15 cellular contexts compared by ENCODE assay signal in the genomic region with DNA sequence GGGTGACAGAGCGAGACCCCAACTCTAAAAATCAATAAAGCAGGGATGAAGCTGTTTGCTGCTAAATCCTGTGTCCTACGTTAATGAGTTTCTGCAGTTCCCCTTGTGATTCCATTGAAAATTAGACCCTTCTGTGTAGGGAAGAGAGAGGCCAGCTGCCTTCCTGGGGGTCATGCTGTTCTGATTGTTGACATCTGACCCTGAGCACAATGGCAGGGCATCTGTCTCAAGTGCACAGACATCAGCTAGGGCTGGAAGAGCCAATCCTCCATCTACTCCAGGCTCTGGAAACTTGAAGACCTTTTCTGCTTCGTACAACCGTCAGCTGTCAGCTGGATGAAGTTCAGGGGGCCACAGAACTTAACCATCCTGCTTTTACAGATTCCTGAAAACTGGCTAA. TPM values are rescaled to one million over a fixed set of nuclear protein-coding genes. Genes with fewer than 3 reads are reported as not detected.
DNase-seq lines count a peak whose midpoint lies in the region; ATAC-seq and TF ChIP-seq lines count a peak whose summit lies in the region.
"Had no signal": no experiment of that assay in that cellular context is flagged by ENCODE, and none has a peak within 500 bp of the region (broad histone marks: within the 10 kb centered on the region; RNA-seq: fewer than 3 reads in every experiment).

No MANE protein-coding gene starts in this region.

- peaks cover 72% of the 10 kb centered on the region for H3K4me1 Mint-ChIP-seq in nephron progenitor cell
- peaks cover 25% of the 10 kb centered on the region for H3K4me1 Mint-ChIP-seq in CD8-positive, alpha-beta T cell (ENCODE audit: low read depth)

- peaks cover 8% of the 10 kb centered on the region for H3K27me3 Mint-ChIP-seq in nephron progenitor cell (ENCODE audit: low read depth, poor library complexity)
- no peaks in the 10 kb centered on the region for H3K27me3 Mint-ChIP-seq in CD8-positive, alpha-beta T cell (ENCODE audit: low read depth)
- H3K27me3 Mint-ChIP-seq: IgD-negative memory B cell had no signal

- POLR2A ChIA-PET in CD8-positive, alpha-beta T cell (lab: Charles Lee), result interaction anchor here (0.6 to 1.8 kb wide), 3 partner anchors 9 to 466 kb away, joined by 3 to 15 read pairs (median 12); no protein-coding TSS in a partner anchor

- peak; percentile 7 for DNase-seq in NCI-H2227 (lab: John Stamatoyannopoulos, UW; ENCODE audit: unreplicated experiment)
- no peak for DNase-seq in NCI-H2227 treated with DMSO at 0.1 percent for 48 hours (lab: John Stamatoyannopoulos, UW)
- peak; percentile 49 for DNase-seq in NCI-H69 (lab: John Stamatoyannopoulos, UW)
- no peak for DNase-seq in nephron progenitor cell
- DNase-seq in DMS79 (lab: John Stamatoyannopoulos, UW), result no peak
- no peak for DNase-seq in CD8-positive, alpha-beta T cell
- DNase-seq: 8988T, AML-193, DMS53, GOT3, H9 had no signal

- intact Hi-C loops in CD8-positive, alpha-beta T cell (cut with DNase I, micrococcal nuclease), result loop anchor here in 1 of 2 experiments (5.0 to 10.0 kb wide), 3 partner anchors 380 to 1007 kb away; no protein-coding TSS in a partner anchor

- no peaks in the 10 kb centered on the region for H3K27me3 ChIP-seq in CD8-positive, alpha-beta T cell (ENCODE audit: insufficient read depth, low read length)
- H3K27me3 ChIP-seq: BLaER1 had no signal

- no peaks in the 10 kb centered on the region for H3K36me3 ChIP-seq in CD8-positive, alpha-beta T cell (ENCODE audit: insufficient read depth, low read length)
- H3K36me3 ChIP-seq: BLaER1 had no signal

- H3K36me3 Mint-ChIP-seq in nephron progenitor cell (ENCODE audit: low read depth), result peaks cover 4% of the 10 kb centered on the region
- peaks cover 25% of the 10 kb centered on the region for H3K36me3 Mint-ChIP-seq in CD8-positive, alpha-beta T cell
- H3K36me3 Mint-ChIP-seq: IgD-negative memory B cell had no signal

- peaks cover 24% of the 10 kb centered on the region for H3K4me1 ChIP-seq in CD8-positive, alpha-beta T cell (ENCODE audit: insufficient read depth, low read length)

- CTCF ChIA-PET in CD8-positive, alpha-beta T cell (lab: Charles Lee), result interaction anchor here (0.6 to 5.6 kb wide), 21 partner anchors 9 to 969 kb away, joined by 3 to 184 read pairs (median 7); a partner anchor contains a TSS

- no peak overlapping the region for H3K4me3 ChIP-seq in CD8-positive, alpha-beta T cell (ENCODE audit: low read depth, low read length)
- H3K4me3 ChIP-seq: BLaER1 had no signal

- no peak overlapping the region for H3K4me3 Mint-ChIP-seq in nephron progenitor cell
- H3K4me3 Mint-ChIP-seq in CD8-positive, alpha-beta T cell, result no peak overlapping the region
- H3K4me3 Mint-ChIP-seq: H9 had no signal

- TF ChIP-seq CTCF in nephron progenitor cell (IDR thresholded peaks at IDR 0.05), result no peak
- TF ChIP-seq CTCF in CD8-positive, alpha-beta T cell (IDR thresholded peaks at IDR 0.05), result no peak

- no peak overlapping the region for H3K27ac ChIP-seq in CD8-positive, alpha-beta T cell (ENCODE audit: low read depth, low read length)
- H3K27ac ChIP-seq: BLaER1 had no signal

- H3K9me3 ChIP-seq in CD8-positive, alpha-beta T cell (ENCODE audit: low read length), result no peaks in the 10 kb centered on the region
- H3K9me3 ChIP-seq: BLaER1 had no signal

- peak overlapping the region; percentile 66 for H3K27ac Mint-ChIP-seq in nephron progenitor cell
- H3K27ac Mint-ChIP-seq in CD8-positive, alpha-beta T cell, result no peak overlapping the region

- no peaks in the 10 kb centered on the region for H3K9me3 Mint-ChIP-seq in nephron progenitor cell
- no peaks in the 10 kb centered on the region for H3K9me3 Mint-ChIP-seq in CD8-positive, alpha-beta T cell
- H3K9me3 Mint-ChIP-seq: H9, IgD-negative memory B cell had no signal

- ATAC-seq in HG02610 (IDR thresholded peaks at IDR 0.05; ENCODE audit: unreplicated experiment), result no peak
- ATAC-seq in CD8-positive, alpha-beta T cell, result no peak

RNA-seq across cellular contexts. Expression of a gene that starts 10.1 kb away (rescaled TPM):
- total RNA-seq in CD8-positive, alpha-beta T cell, result 10 to 100 TPM; 28.1 to 30.5 TPM

RNA-seq across cellular contexts. Expression of a gene that starts 44.7 kb away (rescaled TPM):
- not detected for total RNA-seq in CD8-positive, alpha-beta T cell
- total RNA-seq: HT-29 had no signal

Comparison
In these comparisons a context has a peak if more than half of its experiments do, and no peak if none do; other contexts are left out.
1. DNase-seq: peak in NCI-H2227 (single experiment) and NCI-H69 (single experiment); none in NCI-H2227 treated with DMSO at 0.1 percent for 48 hours (single experiment), nephron progenitor cell (single experiment), DMS79 (single experiment) and CD8-positive, alpha-beta T cell (0 of 7).